Comparison of ENCODE assay signal across 8 cellular contexts in the genomic region with DNA sequence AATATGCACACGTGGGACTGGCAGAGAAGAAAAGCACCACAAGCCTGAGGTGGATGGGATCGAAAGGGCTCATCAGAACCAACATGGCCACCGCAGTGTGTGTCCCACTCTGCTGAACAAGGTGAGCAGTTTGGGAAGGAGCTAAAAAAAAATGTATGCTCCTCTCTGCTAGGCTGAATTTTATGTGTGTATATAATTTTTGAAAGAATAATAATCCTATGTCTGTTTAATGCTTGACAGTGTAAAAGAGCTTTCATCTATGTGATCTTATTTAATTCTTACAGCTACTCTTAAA. TPM values are rescaled to one million over a fixed set of nuclear protein-coding genes. Genes with fewer than 3 reads are reported as not detected.
A peak's percentile ranks its signal among the peaks of the same experiment; 100 is the strongest.
DNase-seq lines count a peak whose midpoint lies in the region; ATAC-seq and TF ChIP-seq lines count a peak whose summit lies in the region.

No MANE protein-coding gene starts in this region.

- no peaks in the 10 kb centered on the region for H4K20me1 ChIP-seq in HCT116 (ENCODE audit: insufficient read depth)

- TF ChIP-seq CTCF in 22Rv1 (IDR thresholded peaks at IDR 0.05) (no peak), HCT116 (IDR thresholded peaks at IDR 0.05 in 2 of 3, conservative IDR thresholded peaks at IDR 0.05 in 1 of 3; ENCODE audit: borderline replicate concordance in 1 of 3, insufficient read depth in 1 of 3, low read depth in 2 of 3, low read length in 2 of 3) (no peak), psoas muscle (IDR thresholded peaks at IDR 0.05) (no peak)

- POLR2A ChIA-PET in HCT116 (lab: Charles Lee), result interaction anchor here (1.2 to 1.3 kb wide), 2 partner anchors 13 to 107 kb away, joined by 3 to 4 read pairs; no protein-coding TSS in a partner anchor

- H3K4me3 ChIP-seq in HCT116 (replicated peaks in 1 of 2; ENCODE audit: low read depth in 1 of 2, low read length in 2 of 2) (peak overlapping the region in 1 of 2 experiments; percentile 57; a peak in 3 of 4 replicates), psoas muscle (peak overlapping the region; percentile 84)

- H2AFZ ChIP-seq in HCT116 (ENCODE audit: low read depth, low read length, poor library complexity, severe bottlenecking), result no peak overlapping the region

- H3K9me3 ChIP-seq in HCT116 (ENCODE audit: control insufficient read depth in 1 of 2, insufficient read depth in 1 of 2, low read depth in 1 of 2, low read length in 2 of 2), result no peaks in the 10 kb centered on the region
- H3K9me3 ChIP-seq in psoas muscle, result no peaks in the 10 kb centered on the region

- no TSS peak for BruUV-seq in HCT116 (replicated peaks; lab: Mats Ljungman, UMichigan)

- no peak for ATAC-seq in HCT116
- ATAC-seq in psoas muscle, result peak in 1 of 4 donors; percentile 18
- ATAC-seq in HG03159 (IDR thresholded peaks at IDR 0.05; ENCODE audit: unreplicated experiment), result no peak
- no peak for ATAC-seq in HG02759 (IDR thresholded peaks at IDR 0.05; ENCODE audit: unreplicated experiment)

- TF ChIP-seq RAD21 in HCT116 (IDR thresholded peaks at IDR 0.05; ENCODE audit: low read depth), result no peak

- H3K79me2 ChIP-seq in HCT116 (ENCODE audit: insufficient read depth, low read length), result no peaks in the 10 kb centered on the region

- H3K27me3 ChIP-seq in HCT116 (ENCODE audit: insufficient read depth, low read length) (no peaks in the 10 kb centered on the region), psoas muscle (ENCODE audit: insufficient read depth in 3 of 3, low read length in 2 of 3) (no peaks in the 10 kb centered on the region)

- peak overlapping the region; percentile 88 for H3K27ac ChIP-seq in 22Rv1
- H3K27ac ChIP-seq in HCT116 (ENCODE audit: low read depth, low read length), result no peak overlapping the region; the same call in 1 of the 2 replicates
- H3K27ac ChIP-seq in psoas muscle, result peak overlapping the region; percentile 90

- H3K4me1 ChIP-seq in HCT116 (ENCODE audit: control insufficient read depth in 1 of 2, insufficient read depth in 2 of 2, low read length in 2 of 2) (peaks cover 23 to 45% of the 10 kb centered on the region in 2 experiments), psoas muscle (peaks cover 30% of the 10 kb centered on the region)

- RAD21 ChIA-PET in HCT116 (lab: Charles Lee; ENCODE audit: low non-redundant PET in 1 of 2, low total read pairs in 2 of 2, uncharacterized antibody in 2 of 2, unreplicated experiment in 2 of 2), result interaction anchor here in 1 of 2 experiments (0.9 kb wide), 1 partner anchor 14 kb away, joined by 3 read pairs; a partner anchor contains a TSS

- CTCF ChIA-PET in HCT116 (lab: Charles Lee), result interaction anchor here (0.5 kb wide), 1 partner anchor 17 kb away, joined by 3 read pairs; no protein-coding TSS in a partner anchor

- peak overlapping the region; percentile 70 for H3K9ac ChIP-seq in HCT116 (ENCODE audit: low read length)

- no peaks in the 10 kb centered on the region for H3K9me2 ChIP-seq in HCT116 (ENCODE audit: insufficient read depth)

- WGBS in psoas muscle, 3 donors, result 7 to 13% (median 10%) methylated on average over 3 of the region's 3 CpGs

- peak overlapping the region; percentile 82 for H3K4me2 ChIP-seq in HCT116 (ENCODE audit: low read length)

- H3K36me3 ChIP-seq in HCT116 (ENCODE audit: control insufficient read depth in 1 of 2, insufficient read depth in 2 of 2, low read length in 2 of 2) (no peaks in the 10 kb centered on the region), psoas muscle (ENCODE audit: insufficient read depth in 1 of 2, low read depth in 1 of 2) (no peaks in the 10 kb centered on the region)

- DNase-seq in HCT116 (ENCODE audit: low read depth, low spot score) (no peak), erythroblast (lab: John Stamatoyannopoulos, UW) (peak; percentile 76 to 81), psoas muscle (peak; percentile 35 to 62), globus pallidus (ENCODE audit: low spot score) (no peak)
- DNase-seq in activated CD4-positive, alpha-beta T cell treated with anti-CD3 and anti-CD28 coated beads, Interleukin-2, amount 50 U/mL, for 48 hours, result peak; percentile 34 to 43

- TF ChIP-seq POLR2A in HCT116 (IDR thresholded peaks at IDR 0.05; ENCODE audit: borderline replicate concordance, extremely low read depth, insufficient read depth, insufficient read length) (no peak), erythroblast (IDR thresholded peaks at IDR 0.05; ENCODE audit: low read length) (no peak)

- intact Hi-C loops in HCT116 (cut with micrococcal nuclease) (no loop called here), psoas muscle (cut with DNase I) (no loop called here)

TF ChIP-seq in HCT116, 20 proteins besides CTCF, POLR2A, EP300 and RAD21:
- TF ChIP-seq SIN3A (IDR thresholded peaks at IDR 0.05; ENCODE audit: low read depth) (no peak), EGR1 (IDR thresholded peaks at IDR 0.05; ENCODE audit: low read depth) (no peak), CBX3 (IDR thresholded peaks at IDR 0.05; ENCODE audit: low read depth) (no peak), POLR2AphosphoS5 (IDR thresholded peaks at IDR 0.05; ENCODE audit: low read depth, low read length) (no peak), YY1 (IDR thresholded peaks at IDR 0.05; ENCODE audit: extremely low read depth, insufficient replicate concordance, low read depth, low read length) (no peak), SP1 (IDR thresholded peaks at IDR 0.05; ENCODE audit: low read depth) (no peak), ZFX (IDR thresholded peaks at IDR 0.05) (no peak), EZH2phosphoT487 (IDR thresholded peaks at IDR 0.05; ENCODE audit: borderline replicate concordance) (no peak), ELF1 (IDR thresholded peaks at IDR 0.05; ENCODE audit: borderline replicate concordance, low read depth) (no peak), ZNF274 (IDR thresholded peaks at IDR 0.05; ENCODE audit: low read depth, low read length) (no peak), SRF (IDR thresholded peaks at IDR 0.05; ENCODE audit: low read depth) (no peak)
- TF ChIP-seq, protein P1, sequence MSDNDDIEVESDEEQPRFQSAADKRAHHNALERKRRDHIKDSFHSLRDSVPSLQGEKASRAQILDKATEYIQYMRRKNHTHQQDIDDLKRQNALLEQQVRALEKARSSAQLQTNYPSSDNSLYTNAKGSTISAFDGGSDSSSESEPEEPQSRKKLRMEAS (IDR thresholded peaks at IDR 0.05), result no peak
- TF ChIP-seq, protein P2, sequence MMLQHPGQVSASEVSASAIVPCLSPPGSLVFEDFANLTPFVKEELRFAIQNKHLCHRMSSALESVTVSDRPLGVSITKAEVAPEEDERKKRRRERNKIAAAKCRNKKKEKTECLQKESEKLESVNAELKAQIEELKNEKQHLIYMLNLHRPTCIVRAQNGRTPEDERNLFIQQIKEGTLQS (IDR thresholded peaks at IDR 0.05), result no peak
- TF ChIP-seq, protein P3, sequence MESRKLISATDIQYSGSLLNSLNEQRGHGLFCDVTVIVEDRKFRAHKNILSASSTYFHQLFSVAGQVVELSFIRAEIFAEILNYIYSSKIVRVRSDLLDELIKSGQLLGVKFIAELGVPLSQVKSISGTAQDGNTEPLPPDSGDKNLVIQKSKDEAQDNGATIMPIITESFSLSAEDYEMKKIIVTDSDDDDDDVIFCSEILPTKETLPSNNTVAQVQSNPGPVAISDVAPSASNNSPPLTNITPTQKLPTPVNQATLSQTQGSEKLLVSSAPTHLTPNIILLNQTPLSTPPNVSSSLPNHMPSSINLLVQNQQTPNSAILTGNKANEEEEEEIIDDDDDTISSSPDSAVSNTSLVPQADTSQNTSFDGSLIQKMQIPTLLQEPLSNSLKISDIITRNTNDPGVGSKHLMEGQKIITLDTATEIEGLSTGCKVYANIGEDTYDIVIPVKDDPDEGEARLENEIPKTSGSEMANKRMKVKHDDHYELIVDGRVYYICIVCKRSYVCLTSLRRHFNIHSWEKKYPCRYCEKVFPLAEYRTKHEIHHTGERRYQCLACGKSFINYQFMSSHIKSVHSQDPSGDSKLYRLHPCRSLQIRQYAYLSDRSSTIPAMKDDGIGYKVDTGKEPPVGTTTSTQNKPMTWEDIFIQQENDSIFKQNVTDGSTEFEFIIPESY (IDR thresholded peaks at IDR 0.05; ENCODE audit: extremely low read depth, insufficient replicate concordance, low read length), result no peak

RNA-seq across cellular contexts. Expression of a gene that starts 14.2 kb away (rescaled TPM):
- total RNA-seq in HCT116 (2021; ENCODE audit: unreplicated experiment) (31.0 TPM), psoas muscle (10 to 100 TPM; 29.4 to 47.0 (median 34.3) TPM)
- polyA plus RNA-seq in HCT116 (2012), result 11.8 and 13.3 TPM in 2 replicates
- polyA plus RNA-seq in psoas muscle, result 10 to 100 TPM; 13.0 to 14.5 (median 13.2) TPM

RNA-seq across cellular contexts. Expression of a gene that starts 29.6 kb away (rescaled TPM):
- 0.27 TPM for total RNA-seq in HCT116 (2021; ENCODE audit: unreplicated experiment)
- 0.06 and 0.10 TPM in 2 replicates for polyA plus RNA-seq in HCT116 (2012)
- under 1 TPM in 1 of 4 donors, not detected in 3; 0.08 TPM for total RNA-seq in psoas muscle
- under 1 TPM in 1 of 3 donors, not detected in 2; 0.01 TPM for polyA plus RNA-seq in psoas muscle

Comparison
In these comparisons a context has a peak if more than half of its experiments do, and no peak if none do; other contexts are left out.
1. DNase-seq: peak in activated CD4-positive, alpha-beta T cell treated with anti-CD3 and anti-CD28 coated beads, Interleukin-2, amount 50 U/mL, for 48 hours (2 of 2), erythroblast (2 of 2) and psoas muscle (2 of 2); none in HCT116 (single experiment) and globus pallidus (single experiment).